ENCODE assay signal across 17 cellular contexts in genomic region chr2:100817388-100817985, GRCh38. TPM values are rescaled to one million over a fixed set of nuclear protein-coding genes. Genes with fewer than 3 reads are reported as not detected.
DNase-seq lines count a peak whose midpoint lies in the region; ATAC-seq and TF ChIP-seq lines count a peak whose summit lies in the region.
"Had no signal": no experiment of that assay in that cellular context is flagged by ENCODE, and none has a peak within 500 bp of the region (broad histone marks: within the 10 kb centered on the region; RNA-seq: fewer than 3 reads in every experiment).

No MANE protein-coding gene starts in this region.

- H3K36me3 Mint-ChIP-seq in activated T-cell treated with anti-CD3 and anti-CD28 coated beads, Interleukin-2, amount 50 U/mL, for 24 hours (ENCODE audit: low read depth): no peaks in the 10 kb centered on the region
- no peaks in the 10 kb centered on the region for H3K36me3 Mint-ChIP-seq in T-helper 17 cell (ENCODE audit: low read depth)
- H3K36me3 Mint-ChIP-seq: CD8-positive, alpha-beta memory T cell had no signal

- H3K27ac ChIP-seq in esophagus squamous epithelium: peak overlapping the region; percentile 94 to 98 (median 96)

- no peak for TF ChIP-seq CTCF in esophagus squamous epithelium (IDR thresholded peaks at IDR 0.05)

- WGBS in esophagus squamous epithelium, 2 donors: 47 to 76% methylated on average over 7 of the region's 7 CpGs

- peaks cover 0 to 25% (median 0%) of the 10 kb centered on the region in 4 donors for H3K27me3 ChIP-seq in esophagus squamous epithelium
- H3K27me3 ChIP-seq in skeletal muscle satellite cell (ENCODE audit: control insufficient read depth, insufficient read depth, low read length): no peaks in the 10 kb centered on the region

- peak overlapping the region; percentile 93 for H3K9ac ChIP-seq in skeletal muscle satellite cell (ENCODE audit: low read depth, low read length)

- H3K27ac Mint-ChIP-seq in activated T-cell treated with anti-CD3 and anti-CD28 coated beads, Interleukin-2, amount 50 U/mL, for 24 hours: no peak overlapping the region
- H3K27ac Mint-ChIP-seq in T-helper 17 cell: peak overlapping the region; percentile 11

- no peak for ATAC-seq in T-helper 17 cell
- no peak for ATAC-seq in GM19452 (IDR thresholded peaks at IDR 0.05; ENCODE audit: unreplicated experiment)
- ATAC-seq: activated CD4-positive, CD25-positive, alpha-beta regulatory T cell treated with anti-CD3 and anti-CD28 coated beads, Interleukin-2, amount 50 U/mL, for 24 hours had no signal

- H3K4me1 ChIP-seq in esophagus squamous epithelium: peaks cover 0 to 69% (median 16%) of the 10 kb centered on the region in 3 donors
- H3K4me1 ChIP-seq in skeletal muscle satellite cell (ENCODE audit: control insufficient read depth, insufficient read depth, low read length): peaks cover 39% of the 10 kb centered on the region

- H3K9me3 ChIP-seq in T-helper 17 cell (ENCODE audit: control insufficient read depth, low read length, poor library complexity, severe bottlenecking) (no peaks in the 10 kb centered on the region), esophagus squamous epithelium (no peaks in the 10 kb centered on the region), skeletal muscle satellite cell (replicated peaks; ENCODE audit: low read length) (no peaks in the 10 kb centered on the region)
- H3K9me3 ChIP-seq: upper lobe of left lung had no signal

- TF ChIP-seq POLR2A in esophagus squamous epithelium (IDR thresholded peaks at IDR 0.05): no peak

- H3K36me3 ChIP-seq in esophagus squamous epithelium (no peaks in the 10 kb centered on the region), skeletal muscle satellite cell (ENCODE audit: insufficient read depth, low read length) (no peaks in the 10 kb centered on the region)
- H3K36me3 ChIP-seq: upper lobe of left lung had no signal

- H3K4me2 ChIP-seq in skeletal muscle satellite cell (ENCODE audit: low read length): peak overlapping the region; percentile 92

- H3K9me3 Mint-ChIP-seq in activated T-cell treated with anti-CD3 and anti-CD28 coated beads, Interleukin-2, amount 50 U/mL, for 24 hours: no peaks in the 10 kb centered on the region
- H3K9me3 Mint-ChIP-seq: CD8-positive, alpha-beta memory T cell had no signal

- peak overlapping the region in 1 of 4 donors; percentile 81 for H3K4me3 ChIP-seq in esophagus squamous epithelium
- H3K4me3 ChIP-seq in skeletal muscle satellite cell (ENCODE audit: low read length): peak overlapping the region; percentile 20

- peaks cover 48% of the 10 kb centered on the region for H3K4me1 Mint-ChIP-seq in activated T-cell treated with anti-CD3 and anti-CD28 coated beads, Interleukin-2, amount 50 U/mL, for 24 hours (ENCODE audit: low read depth)
- H3K4me1 Mint-ChIP-seq in T-helper 17 cell: peaks cover 26% of the 10 kb centered on the region

- H3K27me3 Mint-ChIP-seq in activated T-cell treated with anti-CD3 and anti-CD28 coated beads, Interleukin-2, amount 50 U/mL, for 24 hours: peaks cover 33% of the 10 kb centered on the region
- H3K27me3 Mint-ChIP-seq in T-helper 17 cell: peaks cover 21% of the 10 kb centered on the region

- DNase-seq in activated T-cell treated with anti-CD3 and anti-CD28 coated beads, Interleukin-2, amount 50 U/mL, for 24 hours: no peak
- no peak for DNase-seq in activated T-cell treated with anti-CD3 and anti-CD28 coated beads, Interleukin-2, amount 50 U/mL, for 48 hours
- no peak for DNase-seq in T-helper 17 cell
- no peak for DNase-seq in esophagus squamous epithelium (lab: John Stamatoyannopoulos, UW)
- no peak for DNase-seq in DMS 273 (lab: John Stamatoyannopoulos, UW; ENCODE audit: unreplicated experiment)
- no peak for DNase-seq in kidney tubule cell (ENCODE audit: low spot score)
- DNase-seq: islet precursor cell; Kasumi-1; NCI-H1436; NCI-H446 treated with DMSO at 0.1 percent for 48 hours; stimulated activated CD4-positive, alpha-beta T cell treated with anti-CD3 and anti-CD28 coated beads, Interleukin-2, amount 100 ng/mL, for 24 hours; T-helper 1 cell; upper lobe of left lung had no signal

- peak overlapping the region; percentile 77 for H3K4me3 Mint-ChIP-seq in activated T-cell treated with anti-CD3 and anti-CD28 coated beads, Interleukin-2, amount 50 U/mL, for 24 hours
- H3K4me3 Mint-ChIP-seq in T-helper 17 cell: peak overlapping the region; percentile 91

- intact Hi-C loops in esophagus squamous epithelium (cut with DNase I): no loop called here

RNA-seq across cellular contexts. Expression of gene NPAS2, which starts 2.5 kb away (rescaled TPM):
- 1 to 10 TPM; 4.6 to 5.9 TPM for total RNA-seq in T-helper 17 cell
- 10 to 100 TPM; 29.1 to 64.2 (median 39.1) TPM for total RNA-seq in esophagus squamous epithelium
- total RNA-seq in skeletal muscle satellite cell (2012; rRNA removed): 7.4 and 8.9 TPM in 2 replicates

Comparison
In these comparisons a context has a peak if more than half of its experiments do, and no peak if none do; other contexts are left out.
1. RNA of gene NPAS2, which starts 2.5 kb away (total RNA-seq): 29.1 to 64.2 TPM in esophagus squamous epithelium; 4.6 to 5.9 TPM in T-helper 17 cell; every median in the first group is over 4 times any median in the second.